ENCODE assay signal across 11 cellular contexts in genomic region chr21:46455575-46456385, GRCh38. TPM values are rescaled to one million over a fixed set of nuclear protein-coding genes. Genes with fewer than 3 reads are reported as not detected.
DNase-seq lines count a peak whose midpoint lies in the region; ATAC-seq and TF ChIP-seq lines count a peak whose summit lies in the region.
"Had no signal": no experiment of that assay in that cellular context is flagged by ENCODE, and none has a peak within 500 bp of the region (broad histone marks: within the 10 kb centered on the region; RNA-seq: fewer than 3 reads in every experiment).

No MANE protein-coding gene starts in this region.

- DNase-seq in GM03348 (ENCODE audit: low spot score) (peak; percentile 56), T-cell (no peak), fibroblast of mammary gland (ENCODE audit: low read depth) (peak; percentile 51), posterior vena cava (ENCODE audit: low spot score) (peak; percentile 65), SHP77 treated with DMSO at 0.1 percent for 48 hours (lab: John Stamatoyannopoulos, UW) (no peak), NCI-H2107 (lab: John Stamatoyannopoulos, UW) (no peak)
- DNase-seq: tibial artery had no signal

- H3K4me1 Mint-ChIP-seq in T-cell = peaks cover 15 to 54% (median 43%) of the 10 kb centered on the region in 3 donors

- H3K27me3 Mint-ChIP-seq in T-cell = no peaks in the 10 kb centered on the region
- H3K27me3 Mint-ChIP-seq: activated naive CD4-positive, alpha-beta T cell treated with anti-CD3 and anti-CD28 coated beads, Interleukin-2, amount 50 U/mL, for 24 hours had no signal

- POLR2A ChIA-PET in T-cell (lab: Charles Lee) = interaction anchor here (0.6 kb wide), 2 partner anchors 14 to 147 kb away, joined by 3 to 5 read pairs; no protein-coding TSS in a partner anchor

- H3K27ac Mint-ChIP-seq in T-cell = no peak overlapping the region
- H3K27ac Mint-ChIP-seq: activated naive CD4-positive, alpha-beta T cell treated with anti-CD3 and anti-CD28 coated beads, Interleukin-2, amount 50 U/mL, for 24 hours had no signal

- ATAC-seq in T-cell (replicated peaks in 1 of 4) (no peak), GM19455 (IDR thresholded peaks at IDR 0.05; ENCODE audit: unreplicated experiment) (no peak), HG02884 (IDR thresholded peaks at IDR 0.05; ENCODE audit: unreplicated experiment) (no peak)
- ATAC-seq: Panc1 had no signal

- no peak overlapping the region for H3K4me3 ChIP-seq in fibroblast of mammary gland (ENCODE audit: control insufficient read depth, low read depth, low read length)
- H3K4me3 ChIP-seq: tibial artery had no signal

- CTCF ChIA-PET in T-cell (lab: Charles Lee) = no interaction called here

- no peaks in the 10 kb centered on the region for H3K9me3 Mint-ChIP-seq in T-cell
- H3K9me3 Mint-ChIP-seq: activated naive CD4-positive, alpha-beta T cell treated with anti-CD3 and anti-CD28 coated beads, Interleukin-2, amount 50 U/mL, for 24 hours had no signal

- H3K36me3 Mint-ChIP-seq in T-cell = peaks cover 10% of the 10 kb centered on the region

- TF ChIP-seq CTCF in fibroblast of mammary gland (conservative IDR thresholded peaks at IDR 0.05; ENCODE audit: control insufficient read depth, insufficient read depth, low read depth, low read length) = no peak

- intact Hi-C loops in posterior vena cava (cut with DNase I) = no loop called here

- H3K4me3 Mint-ChIP-seq in T-cell = peak overlapping the region; percentile 49 to 90 (median 81)

RNA-seq across cellular contexts. Expression of gene DIP2A, which starts 2.9 kb away (rescaled TPM):
- total RNA-seq in T-cell (100 to 1,000 TPM; 113 to 132 (median 128) TPM), posterior vena cava (10 to 100 TPM; 24.3 to 26.4 TPM)

Comparison
In these comparisons a context has a peak if more than half of its experiments do, and no peak if none do; other contexts are left out.
1. DNase-seq: peak in GM03348 (single experiment), fibroblast of mammary gland (single experiment) and posterior vena cava (single experiment); none in T-cell (0 of 34), SHP77 treated with DMSO at 0.1 percent for 48 hours (single experiment) and NCI-H2107 (single experiment).
2. RNA of gene DIP2A, which starts 2.9 kb away (total RNA-seq): 113 to 132 TPM in T-cell; 24.3 to 26.4 TPM in posterior vena cava; every median in the first group is over 4 times any median in the second.